ENCODE assay signal across 8 cellular contexts in the genomic region with DNA sequence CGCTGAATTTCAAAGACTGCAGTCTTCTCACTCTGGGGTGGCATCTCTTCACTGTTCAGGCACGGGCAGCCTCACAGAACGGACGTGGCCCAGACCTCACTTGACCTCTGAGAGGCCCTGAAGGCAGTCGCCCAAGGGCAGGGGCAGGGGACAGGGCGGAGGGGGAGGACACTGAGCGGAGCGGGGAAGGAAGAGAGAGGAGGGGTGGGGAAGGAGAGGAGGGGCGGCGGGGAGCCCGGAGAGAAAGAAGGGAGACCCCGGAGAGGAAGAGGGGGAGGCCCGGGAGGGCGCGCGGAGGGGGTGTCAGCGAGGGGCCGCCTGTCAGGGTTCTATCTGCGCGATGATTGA. TPM values are rescaled to one million over a fixed set of nuclear protein-coding genes. Genes with fewer than 3 reads are reported as not detected.
DNase-seq lines count a peak whose midpoint lies in the region; ATAC-seq and TF ChIP-seq lines count a peak whose summit lies in the region.

No MANE protein-coding gene starts in this region.

- peaks cover 18% of the 10 kb centered on the region for H3K9me3 ChIP-seq in adipocyte (ENCODE audit: control insufficient read depth, low read length)
- no peaks in the 10 kb centered on the region for H3K9me3 ChIP-seq in suprapubic skin

- intact Hi-C loops in activated CD8-positive, alpha-beta T cell treated with anti-CD3 and anti-CD28 coated beads for 36 hours (cut with micrococcal nuclease): no loop called here

- H3K27me3 ChIP-seq in adipocyte (replicated peaks; ENCODE audit: control insufficient read depth, insufficient read depth, low read length): peaks cover 15% of the 10 kb centered on the region
- H3K27me3 ChIP-seq in suprapubic skin: no peaks in the 10 kb centered on the region

- 0% methylated on average over 20 of the region's 20 CpGs for WGBS in suprapubic skin

- POLR2A ChIA-PET in activated CD8-positive, alpha-beta T cell treated with anti-CD3 and anti-CD28 coated beads, Interleukin-2, amount 10 ng/mL, durations not matched to agents 7 days and 5 days (lab: Charles Lee): no interaction called here
- POLR2A ChIA-PET in activated CD8-positive, alpha-beta T cell treated with anti-CD3 and anti-CD28 coated beads for 36 hours (lab: Charles Lee): no interaction called here

- peak; percentile 21 for ATAC-seq in activated CD8-positive, alpha-beta T cell treated with anti-CD3 and anti-CD28 coated beads, Interleukin-2, amount 10 ng/mL, durations not matched to agents 7 days and 5 days
- no peak for ATAC-seq in activated CD8-positive, alpha-beta T cell treated with anti-CD3 and anti-CD28 coated beads for 36 hours
- no peak for ATAC-seq in GM19452 (IDR thresholded peaks at IDR 0.05; ENCODE audit: unreplicated experiment)

- H3K4me3 ChIP-seq in adipocyte (ENCODE audit: low read length) (peak overlapping the region; percentile 79), suprapubic skin (peak overlapping the region; percentile 62)

- CTCF ChIA-PET in activated CD8-positive, alpha-beta T cell treated with anti-CD3 and anti-CD28 coated beads, Interleukin-2, amount 10 ng/mL, durations not matched to agents 7 days and 5 days (lab: Charles Lee): no interaction called here
- CTCF ChIA-PET in activated CD8-positive, alpha-beta T cell treated with anti-CD3 and anti-CD28 coated beads for 36 hours (lab: Charles Lee): interaction anchor here (3.8 kb wide), 1 partner anchor 9 kb away, joined by 10 read pairs; no protein-coding TSS in a partner anchor

- H3K27ac Mint-ChIP-seq in activated CD8-positive, alpha-beta T cell treated with anti-CD3 and anti-CD28 coated beads, Interleukin-2, amount 10 ng/mL, durations not matched to agents 7 days and 5 days: no peak overlapping the region
- no peak overlapping the region for H3K27ac Mint-ChIP-seq in activated CD8-positive, alpha-beta T cell treated with anti-CD3 and anti-CD28 coated beads for 36 hours

- no peak for DNase-seq in activated CD8-positive, alpha-beta T cell treated with anti-CD3 and anti-CD28 coated beads, Interleukin-2, amount 10 ng/mL, durations not matched to agents 7 days and 5 days
- DNase-seq in activated CD8-positive, alpha-beta T cell treated with anti-CD3 and anti-CD28 coated beads for 36 hours: no peak
- DNase-seq in adipocyte (ENCODE audit: low read depth) (peak; percentile 12), islet precursor cell (peak; percentile 84), suprapubic skin (ENCODE audit: low spot score in 2 of 2) (no peak), SK-N-DZ (ENCODE audit: low spot score) (no peak), ureter (ENCODE audit: low spot score) (no peak)

- H3K27ac ChIP-seq in suprapubic skin: peak overlapping the region; percentile 94

- H3K36me3 Mint-ChIP-seq in activated CD8-positive, alpha-beta T cell treated with anti-CD3 and anti-CD28 coated beads, Interleukin-2, amount 10 ng/mL, durations not matched to agents 7 days and 5 days (ENCODE audit: low read depth): no peaks in the 10 kb centered on the region
- H3K36me3 Mint-ChIP-seq in activated CD8-positive, alpha-beta T cell treated with anti-CD3 and anti-CD28 coated beads for 36 hours (ENCODE audit: low read depth): no peaks in the 10 kb centered on the region

- TF ChIP-seq POLR2A in suprapubic skin (IDR thresholded peaks at IDR 0.05): no peak

- H3K27me3 Mint-ChIP-seq in activated CD8-positive, alpha-beta T cell treated with anti-CD3 and anti-CD28 coated beads, Interleukin-2, amount 10 ng/mL, durations not matched to agents 7 days and 5 days (ENCODE audit: low read depth): peaks cover 20% of the 10 kb centered on the region
- H3K27me3 Mint-ChIP-seq in activated CD8-positive, alpha-beta T cell treated with anti-CD3 and anti-CD28 coated beads for 36 hours: peaks cover 5% of the 10 kb centered on the region

- H3K4me1 Mint-ChIP-seq in activated CD8-positive, alpha-beta T cell treated with anti-CD3 and anti-CD28 coated beads, Interleukin-2, amount 10 ng/mL, durations not matched to agents 7 days and 5 days (ENCODE audit: low read depth): no peaks in the 10 kb centered on the region
- peaks cover 2% of the 10 kb centered on the region for H3K4me1 Mint-ChIP-seq in activated CD8-positive, alpha-beta T cell treated with anti-CD3 and anti-CD28 coated beads for 36 hours (ENCODE audit: low read depth)

- H3K9ac ChIP-seq in adipocyte (ENCODE audit: low read length): peak overlapping the region; percentile 74

- peak overlapping the region; percentile 74 for H3K4me3 Mint-ChIP-seq in activated CD8-positive, alpha-beta T cell treated with anti-CD3 and anti-CD28 coated beads, Interleukin-2, amount 10 ng/mL, durations not matched to agents 7 days and 5 days
- no peak overlapping the region for H3K4me3 Mint-ChIP-seq in activated CD8-positive, alpha-beta T cell treated with anti-CD3 and anti-CD28 coated beads for 36 hours

- H3K4me1 ChIP-seq in adipocyte (ENCODE audit: control insufficient read depth, insufficient read depth, low read length) (peaks cover 12% of the 10 kb centered on the region), suprapubic skin (peaks cover 26% of the 10 kb centered on the region)

- no peak for TF ChIP-seq EP300 in suprapubic skin (IDR thresholded peaks at IDR 0.05)

- H3K9me3 Mint-ChIP-seq in activated CD8-positive, alpha-beta T cell treated with anti-CD3 and anti-CD28 coated beads, Interleukin-2, amount 10 ng/mL, durations not matched to agents 7 days and 5 days (ENCODE audit: insufficient read depth): no peaks in the 10 kb centered on the region
- peaks cover 3% of the 10 kb centered on the region for H3K9me3 Mint-ChIP-seq in activated CD8-positive, alpha-beta T cell treated with anti-CD3 and anti-CD28 coated beads for 36 hours

- no peaks in the 10 kb centered on the region for H3K36me3 ChIP-seq in adipocyte (ENCODE audit: control insufficient read depth, insufficient read depth, low read length, severe bottlenecking)
- no peaks in the 10 kb centered on the region for H3K36me3 ChIP-seq in suprapubic skin

- TF ChIP-seq CTCF in activated CD8-positive, alpha-beta T cell treated with anti-CD3 and anti-CD28 coated beads for 36 hours (IDR thresholded peaks at IDR 0.05): no peak
- TF ChIP-seq CTCF in suprapubic skin (IDR thresholded peaks at IDR 0.05): no peak

RNA-seq across cellular contexts. Expression of a gene that starts 58.7 kb away (rescaled TPM):
- 10 to 100 TPM; 58.6 to 62.5 TPM for total RNA-seq in activated CD8-positive, alpha-beta T cell treated with anti-CD3 and anti-CD28 coated beads, Interleukin-2, amount 10 ng/mL, durations not matched to agents 7 days and 5 days
- total RNA-seq in activated CD8-positive, alpha-beta T cell treated with anti-CD3 and anti-CD28 coated beads for 36 hours: 10 to 100 TPM; 54.5 to 58.1 TPM
- total RNA-seq in suprapubic skin (10 to 100 TPM; 32.4 to 69.8 (median 46.7) TPM), ureter (34.6 TPM)
- 32.1 and 37.4 TPM in 2 replicates for polyA plus RNA-seq in SK-N-DZ (2014; cell fraction: cytosol; rRNA removed)
- polyA plus RNA-seq in SK-N-DZ (2014; cell fraction: nucleus; rRNA removed): 116 and 123 TPM in 2 replicates

Comparison
In these comparisons a context has a peak if more than half of its experiments do, and no peak if none do; other contexts are left out.
1. DNase-seq: peak in adipocyte (single experiment) and islet precursor cell (single experiment); none in activated CD8-positive, alpha-beta T cell treated with anti-CD3 and anti-CD28 coated beads, Interleukin-2, amount 10 ng/mL, durations not matched to agents 7 days and 5 days (single experiment), activated CD8-positive, alpha-beta T cell treated with anti-CD3 and anti-CD28 coated beads for 36 hours (single experiment), suprapubic skin (0 of 2), SK-N-DZ (single experiment) and ureter (single experiment).